Comparison of ENCODE assay signal across 27 cellular contexts in the genomic region with DNA sequence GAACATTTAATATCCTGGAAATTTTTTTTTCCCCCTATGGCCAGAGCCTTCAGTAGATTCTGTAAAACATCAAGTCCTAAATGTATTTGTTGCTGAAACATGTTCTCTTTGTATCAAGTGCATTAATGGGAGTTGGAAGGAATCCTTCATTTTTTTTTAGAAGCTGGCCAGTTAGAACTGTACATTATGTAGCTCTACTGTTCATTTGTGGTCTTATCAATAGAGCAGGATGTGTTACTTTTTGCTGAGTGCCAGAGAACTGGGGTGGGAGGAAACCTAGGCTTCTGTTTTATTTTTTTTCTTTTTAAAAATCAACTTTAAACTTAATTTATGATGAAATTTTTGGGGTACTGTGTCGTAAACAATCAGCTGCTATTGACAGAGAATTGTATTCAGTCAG. TPM values are rescaled to one million over a fixed set of nuclear protein-coding genes. Genes with fewer than 3 reads are reported as not detected.
"Had no signal": no experiment of that assay in that cellular context is flagged by ENCODE, and none has a peak within 500 bp of the region (broad histone marks: within the 10 kb centered on the region; RNA-seq: fewer than 3 reads in every experiment).

No MANE protein-coding gene starts in this region.

- H3K27ac Mint-ChIP-seq: dendritic cell treated with granulocyte-macrophage colony-stimulating factor and Interleukin-4, amounts not matched to agents 40 ng/mL and 50 ng/mL, for 4 days; endodermal cell; memory B cell; natural killer cell; stimulated activated effector memory CD8-positive, alpha-beta T cell treated with anti-CD3 and anti-CD28 coated beads, Interleukin-12 subunit alpha, Interleukin-12 subunit beta, amount 100 ng/mL, for 72 hours; type B pancreatic cell had no signal

- H3K4me3 Mint-ChIP-seq: dendritic cell treated with granulocyte-macrophage colony-stimulating factor and Interleukin-4, amounts not matched to agents 40 ng/mL and 50 ng/mL, for 4 days; endodermal cell; memory B cell; natural killer cell; stimulated activated effector memory CD8-positive, alpha-beta T cell treated with anti-CD3 and anti-CD28 coated beads, Interleukin-12 subunit alpha, Interleukin-12 subunit beta, amount 100 ng/mL, for 72 hours; type B pancreatic cell had no signal

- H3K27me3 Mint-ChIP-seq: memory B cell had no signal

- H3K36me3 Mint-ChIP-seq: natural killer cell; stimulated activated effector memory CD8-positive, alpha-beta T cell treated with anti-CD3 and anti-CD28 coated beads, Interleukin-12 subunit alpha, Interleukin-12 subunit beta, amount 100 ng/mL, for 72 hours; type B pancreatic cell had no signal

- H3K9me3 Mint-ChIP-seq: dendritic cell treated with granulocyte-macrophage colony-stimulating factor and Interleukin-4, amounts not matched to agents 40 ng/mL and 50 ng/mL, for 4 days; endodermal cell; memory B cell; natural killer cell; stimulated activated effector memory CD8-positive, alpha-beta T cell treated with anti-CD3 and anti-CD28 coated beads, Interleukin-12 subunit alpha, Interleukin-12 subunit beta, amount 100 ng/mL, for 72 hours; type B pancreatic cell had no signal

- DNase-seq: colonic mucosa; effector CD8-positive, alpha-beta T cell; endodermal cell; esophagus squamous epithelium; foreskin melanocyte; glutamatergic neuron; heart right ventricle; hippocampal formation; left colon; natural killer cell; pancreas; retina; stimulated activated CD4-positive, alpha-beta T cell treated with anti-CD3 and anti-CD28 coated beads, Interleukin-2, amount 100 ng/mL, for 24 hours; stimulated activated CD4-positive, alpha-beta T cell treated with anti-CD3 and anti-CD28 coated beads, Interleukin-4, amount 100 ng/mL, for 24 hours; stimulated activated naive CD4-positive, alpha-beta T cell treated with Interleukin-2 at 50 U/mL for 16 hours; substantia nigra; testis; tibial artery had no signal

- H3K4me1 Mint-ChIP-seq: stimulated activated effector memory CD8-positive, alpha-beta T cell treated with anti-CD3 and anti-CD28 coated beads, Interleukin-12 subunit alpha, Interleukin-12 subunit beta, amount 100 ng/mL, for 72 hours had no signal

- ATAC-seq: left colon; natural killer cell; pancreas; sciatic nerve; stimulated activated effector memory CD8-positive, alpha-beta T cell treated with anti-CD3 and anti-CD28 coated beads, Interleukin-12 subunit alpha, Interleukin-12 subunit beta, amount 100 ng/mL, for 72 hours had no signal

RNA-seq across cellular contexts. Expression of gene PIP5K1B, which starts 5.0 kb away (rescaled TPM):
- total RNA-seq: chondrocyte, epithelial cell of proximal tubule, smooth muscle cell had no signal
- polyA plus RNA-seq: endothelial cell of umbilical vein, smooth muscle cell had no signal
